12 cellular contexts compared by ENCODE assay signal in genomic region chr2:140359056-140359771, GRCh38.
DNase-seq lines count a peak whose midpoint lies in the region; ATAC-seq and TF ChIP-seq lines count a peak whose summit lies in the region.
"Had no signal": no experiment of that assay in that cellular context is flagged by ENCODE, and none has a peak within 500 bp of the region (broad histone marks: within the 10 kb centered on the region; RNA-seq: fewer than 3 reads in every experiment).

No MANE protein-coding gene starts in this region.

- no peak for TF ChIP-seq CTCF in A673 (conservative IDR thresholded peaks at IDR 0.05; ENCODE audit: low read depth, low read length)
- no peak for TF ChIP-seq CTCF in fibroblast of pulmonary artery (IDR thresholded peaks at IDR 0.05; ENCODE audit: low read length, missing control alignments)

- intact Hi-C loops in A673 (cut with micrococcal nuclease; ENCODE audit: unreplicated experiment): no loop called here
- intact Hi-C loops in cardiac septum (cut with DNase I): no loop called here

- peak; percentile 69 for DNase-seq in A673 (ENCODE audit: low spot score)
- DNase-seq in OCI-M1 (lab: John Stamatoyannopoulos, UW): peak; percentile 8
- peak; percentile 78 for DNase-seq in amniotic epithelial cell (ENCODE audit: low read depth)
- peak; percentile 33 for DNase-seq in fibroblast of pulmonary artery (ENCODE audit: low read depth)
- no peak for DNase-seq in glomerular visceral epithelial cell (ENCODE audit: extremely low spot score)
- DNase-seq in cardiac septum (ENCODE audit: low spot score): no peak
- no peak for DNase-seq in activated gamma-delta T cell treated with Interleukin-2 at 50 U/mL for 16 hours
- DNase-seq: BE2C; Caco-2; CD8-positive, alpha-beta memory T cell; HCEC 1CT had no signal

- no peaks in the 10 kb centered on the region for H3K27me3 ChIP-seq in A673 (replicated peaks; ENCODE audit: insufficient read depth, low read depth, low read length, poor library complexity)
- H3K27me3 ChIP-seq: BE2C had no signal

- no TSS peak for BruUV-seq in A673 (replicated peaks; lab: Mats Ljungman, UMichigan)

- H3K4me1 ChIP-seq in A673 (ENCODE audit: insufficient read depth, low read length, poor library complexity, severe bottlenecking): peaks cover 23% of the 10 kb centered on the region
- H3K4me1 ChIP-seq: BE2C, Caco-2 had no signal

- POLR2A ChIA-PET in A673 (lab: Charles Lee; ENCODE audit: low non-redundant PET): no interaction called here

- peak overlapping the region; percentile 42 for H3K27ac ChIP-seq in A673 (ENCODE audit: low read depth, low read length, poor library complexity, severe bottlenecking)

- H3K4me3 ChIP-seq in A673 (ENCODE audit: low read depth, low read length, poor library complexity, severe bottlenecking) (no peak overlapping the region), fibroblast of pulmonary artery (replicated peaks; ENCODE audit: low read depth, low read length) (no peak overlapping the region)

- ATAC-seq in HG03108 (IDR thresholded peaks at IDR 0.05; ENCODE audit: unreplicated experiment): no peak

- no peaks in the 10 kb centered on the region for H3K9me3 ChIP-seq in A673 (ENCODE audit: low read depth, low read length, poor library complexity, severe bottlenecking)
- H3K9me3 ChIP-seq: BE2C, Caco-2 had no signal

- CTCF ChIA-PET in A673 (lab: Charles Lee): interaction anchor here (0.6 kb wide), 1 partner anchor 18 kb away, joined by 3 read pairs; no protein-coding TSS in a partner anchor

- H3K36me3 ChIP-seq in A673 (ENCODE audit: insufficient read depth, low read length, poor library complexity, severe bottlenecking): no peaks in the 10 kb centered on the region
- H3K36me3 ChIP-seq: BE2C had no signal

Comparison
In these comparisons a context has a peak if more than half of its experiments do, and no peak if none do; other contexts are left out.
1. DNase-seq: peak in A673 (single experiment), OCI-M1 (single experiment), amniotic epithelial cell (single experiment) and fibroblast of pulmonary artery (single experiment); none in glomerular visceral epithelial cell (single experiment), cardiac septum (single experiment) and activated gamma-delta T cell treated with Interleukin-2 at 50 U/mL for 16 hours (single experiment).